20 cellular contexts compared by ENCODE assay signal in the genomic region with DNA sequence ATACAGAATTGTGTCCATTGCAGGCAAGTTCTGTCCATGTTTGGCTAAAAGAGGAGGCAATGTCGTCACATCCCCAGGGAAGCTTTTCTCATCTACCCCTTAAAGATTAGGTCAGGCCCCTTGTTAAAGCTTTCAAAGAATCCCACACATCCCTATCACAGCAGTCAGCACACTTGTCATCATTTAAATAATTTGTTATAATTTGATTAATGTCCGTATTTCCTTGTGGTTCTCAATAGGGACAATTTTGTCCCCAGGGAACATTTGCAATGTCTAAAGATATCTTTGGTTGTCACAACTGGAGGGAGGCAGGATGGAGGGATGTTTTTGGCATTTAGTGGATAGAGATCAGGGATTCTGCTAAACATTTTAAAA. TPM values are rescaled to one million over a fixed set of nuclear protein-coding genes. Genes with fewer than 3 reads are reported as not detected.
DNase-seq lines count a peak whose midpoint lies in the region; ATAC-seq and TF ChIP-seq lines count a peak whose summit lies in the region.
"Had no signal": no experiment of that assay in that cellular context is flagged by ENCODE, and none has a peak within 500 bp of the region (broad histone marks: within the 10 kb centered on the region; RNA-seq: fewer than 3 reads in every experiment).

No MANE protein-coding gene starts in this region.

- no peak for TF ChIP-seq CTCF in IMR-90 (conservative IDR thresholded peaks at IDR 0.05; ENCODE audit: low read depth, low read length)
- TF ChIP-seq CTCF in psoas muscle (IDR thresholded peaks at IDR 0.05): no peak

- H3K4me3 ChIP-seq in BLaER1 (no peak overlapping the region), IMR-90 (ENCODE audit: insufficient read depth, low read depth, low read length) (no peak overlapping the region), psoas muscle (no peak overlapping the region)
- H3K4me3 ChIP-seq: GM23248 had no signal

- no CpG with 5 or more reads among the region's 2 CpGs for WGBS in IMR-90 (ENCODE audit: extremely low coverage in 2 of 2, insufficient read length in 1 of 2), 2 experiments
- WGBS in psoas muscle, 3 donors: 76 to 84% (median 76%) methylated on average over 2 of the region's 2 CpGs

- H3K9me3 Mint-ChIP-seq in dendritic cell treated with granulocyte-macrophage colony-stimulating factor and Interleukin-4, amounts not matched to agents 40 ng/mL and 50 ng/mL, for 4 days: peaks cover 8% of the 10 kb centered on the region
- H3K9me3 Mint-ChIP-seq: CD4-positive, alpha-beta memory T cell; HFFc6 had no signal

- CTCF ChIA-PET in IMR-90 (lab: Yijun Ruan, JAX): no interaction called here

- no peak for TF ChIP-seq RAD21 in IMR-90 (IDR thresholded peaks at IDR 0.05; ENCODE audit: low read length)

- H4K5ac ChIP-seq in IMR-90 (ENCODE audit: low read depth, low read length): no peak overlapping the region

- H3K27me3 ChIP-seq in BLaER1 (no peaks in the 10 kb centered on the region), IMR-90 (ENCODE audit: control insufficient read depth, insufficient read depth, low read length) (no peaks in the 10 kb centered on the region), psoas muscle (ENCODE audit: insufficient read depth in 3 of 3, low read length in 2 of 3) (no peaks in the 10 kb centered on the region)
- H3K27me3 ChIP-seq: BE2C had no signal

- TF ChIP-seq POLR2A in IMR-90 (IDR thresholded peaks at IDR 0.05; ENCODE audit: low read depth, low read length): no peak

- H3K18ac ChIP-seq in IMR-90 (ENCODE audit: low read depth, low read length): no peak overlapping the region

- no TSS peak for BruUV-seq in IMR-90 (replicated peaks; lab: Mats Ljungman, UMichigan)

- no peak overlapping the region for H4K91ac ChIP-seq in IMR-90 (ENCODE audit: insufficient read depth, low read depth, low read length)

- H3K9ac ChIP-seq in BLaER1 (no peak overlapping the region), IMR-90 (ENCODE audit: low read depth, low read length) (no peak overlapping the region)
- H3K9ac ChIP-seq: GM23248, KMS-11 had no signal

- H3K27ac ChIP-seq in BLaER1: no peak overlapping the region
- H3K27ac ChIP-seq in IMR-90 (ENCODE audit: insufficient read depth, low read length): no peak overlapping the region
- no peak overlapping the region for H3K27ac ChIP-seq in psoas muscle
- H3K27ac ChIP-seq: GM23248, KMS-11 had no signal

- no peak overlapping the region for H3K56ac ChIP-seq in IMR-90 (ENCODE audit: extremely low read depth, insufficient read depth, low read length)

- H2BK120ac ChIP-seq in IMR-90 (ENCODE audit: low read depth, low read length): no peak overlapping the region

- intact Hi-C loops in IMR-90 (cut with micrococcal nuclease) (no loop called here), psoas muscle (cut with DNase I) (no loop called here)
- intact Hi-C loops in dendritic cell treated with granulocyte-macrophage colony-stimulating factor and Interleukin-4, amounts not matched to agents 40 ng/mL and 50 ng/mL, for 4 days (cut with micrococcal nuclease): no loop called here

- dilution Hi-C loops in IMR-90 (cut with HindIII; ENCODE audit: low sequenced_read_pairs, unreplicated experiment): no loop called here

- in situ Hi-C loops in IMR-90 (cut with MboI; ENCODE audit: low sequenced_read_pairs): no loop called here

- peaks cover 0 to 6% of the 10 kb centered on the region in 2 experiments; a peak in 1 of 4 replicates for H3K79me1 ChIP-seq in IMR-90 (ENCODE audit: low read depth in 1 of 2, low read length in 2 of 2)

- H3K36me3 ChIP-seq in BLaER1 (no peaks in the 10 kb centered on the region), IMR-90 (ENCODE audit: control insufficient read depth, insufficient read depth, low read length) (no peaks in the 10 kb centered on the region), psoas muscle (ENCODE audit: insufficient read depth in 1 of 2, low read depth in 1 of 2) (no peaks in the 10 kb centered on the region)
- H3K36me3 ChIP-seq: BE2C had no signal

- H4K20me1 ChIP-seq in BLaER1 (no peaks in the 10 kb centered on the region), IMR-90 (ENCODE audit: insufficient read depth, low read length) (no peaks in the 10 kb centered on the region)

- H3K4me2 ChIP-seq in BLaER1: 0 out of 2 replicates have a peak overlapping the region, but pooled peaks have one; percentile 24
- H3K4me2 ChIP-seq in IMR-90 (ENCODE audit: low read depth, low read length): no peak overlapping the region
- H3K4me2 ChIP-seq: KMS-11 had no signal

- peaks cover 40% of the 10 kb centered on the region for H3K4me1 Mint-ChIP-seq in dendritic cell treated with granulocyte-macrophage colony-stimulating factor and Interleukin-4, amounts not matched to agents 40 ng/mL and 50 ng/mL, for 4 days (ENCODE audit: low read depth)
- H3K4me1 Mint-ChIP-seq: CD4-positive, alpha-beta memory T cell had no signal

- peak overlapping the region; percentile 34 for H3K27ac Mint-ChIP-seq in dendritic cell treated with granulocyte-macrophage colony-stimulating factor and Interleukin-4, amounts not matched to agents 40 ng/mL and 50 ng/mL, for 4 days
- H3K27ac Mint-ChIP-seq: CD4-positive, alpha-beta memory T cell; HFFc6 had no signal

- H2AK9ac ChIP-seq in IMR-90 (replicated peaks; ENCODE audit: low read depth, low read length, poor library complexity): no peak overlapping the region

- H3K9me1 ChIP-seq in IMR-90 (ENCODE audit: insufficient read depth, low read length): peaks cover 13% of the 10 kb centered on the region

- no peaks in the 10 kb centered on the region for H3K36me3 Mint-ChIP-seq in dendritic cell treated with granulocyte-macrophage colony-stimulating factor and Interleukin-4, amounts not matched to agents 40 ng/mL and 50 ng/mL, for 4 days (ENCODE audit: low read depth)
- H3K36me3 Mint-ChIP-seq: CD4-positive, alpha-beta memory T cell had no signal

- no peak overlapping the region for H2BK20ac ChIP-seq in IMR-90 (ENCODE audit: low read depth, low read length)

- peaks cover 21% of the 10 kb centered on the region for H3K27me3 Mint-ChIP-seq in dendritic cell treated with granulocyte-macrophage colony-stimulating factor and Interleukin-4, amounts not matched to agents 40 ng/mL and 50 ng/mL, for 4 days
- H3K27me3 Mint-ChIP-seq: CD4-positive, alpha-beta memory T cell had no signal

- H3K4ac ChIP-seq in IMR-90 (ENCODE audit: low read depth, low read length): no peak overlapping the region

- POLR2A ChIA-PET in IMR-90 (lab: Charles Lee; ENCODE audit: unreplicated experiment): no interaction called here

- no peak overlapping the region for H4K8ac ChIP-seq in IMR-90 (ENCODE audit: low read depth in 2 of 2, low read length in 2 of 2)

- no peak overlapping the region for H3K14ac ChIP-seq in IMR-90 (replicated peaks; ENCODE audit: low read depth, low read length)

- no peak overlapping the region for H2AFZ ChIP-seq in IMR-90 (replicated peaks; ENCODE audit: low read length, poor library complexity)
- H2AFZ ChIP-seq: GM23248 had no signal

- H3K4me1 ChIP-seq in BLaER1: peaks cover 12% of the 10 kb centered on the region
- H3K4me1 ChIP-seq in IMR-90 (ENCODE audit: control insufficient read depth, insufficient read depth, low read length): peaks cover 13% of the 10 kb centered on the region
- no peaks in the 10 kb centered on the region for H3K4me1 ChIP-seq in psoas muscle

- no peak overlapping the region; the same call in 1 of the 2 replicates for H2AK5ac ChIP-seq in IMR-90 (ENCODE audit: low read depth, low read length)

- no peak overlapping the region for H3K4me3 Mint-ChIP-seq in dendritic cell treated with granulocyte-macrophage colony-stimulating factor and Interleukin-4, amounts not matched to agents 40 ng/mL and 50 ng/mL, for 4 days
- H3K4me3 Mint-ChIP-seq: CD14-positive monocyte; CD4-positive, alpha-beta memory T cell; HFFc6 had no signal

- peak overlapping the region; percentile 7; the same call in 1 of the 3 replicates for H2BK15ac ChIP-seq in IMR-90 (ENCODE audit: low read depth, low read length)

- H2BK5ac ChIP-seq in IMR-90 (ENCODE audit: low read depth, low read length, poor library complexity, severe bottlenecking): no peak overlapping the region

- no peak for DNase-seq in IMR-90
- DNase-seq in myocyte (ENCODE audit: low read depth): peak; percentile 39
- DNase-seq in NOMO-1 treated with DMSO at 0.1 percent for 48 hours (lab: John Stamatoyannopoulos, UW; ENCODE audit: unreplicated experiment): no peak
- no peak for DNase-seq in psoas muscle
- DNase-seq: ACHN; BE2C; CD4-positive, alpha-beta memory T cell; DMS153; DMS79; GDM1; GM23248; H7; HFFc6 had no signal

- ATAC-seq in IMR-90 (ENCODE audit: low read depth) (no peak), GM18517 (IDR thresholded peaks at IDR 0.05; ENCODE audit: unreplicated experiment) (no peak), psoas muscle (no peak), GM21381 (IDR thresholded peaks at IDR 0.05; ENCODE audit: unreplicated experiment) (no peak)
- ATAC-seq: HCT116 had no signal

- H3K9me3 ChIP-seq in BLaER1 (no peaks in the 10 kb centered on the region), IMR-90 (ENCODE audit: control insufficient read depth, insufficient read depth, low read length) (no peaks in the 10 kb centered on the region), psoas muscle (no peaks in the 10 kb centered on the region)
- H3K9me3 ChIP-seq: BE2C had no signal

- H3K23ac ChIP-seq in IMR-90 (ENCODE audit: low read depth, low read length): no peak overlapping the region

TF ChIP-seq in IMR-90, 13 proteins besides CTCF, POLR2A, EP300 and RAD21:
- TF ChIP-seq CHD1 (IDR thresholded peaks at IDR 0.05; ENCODE audit: low read depth, low read length) (no peak), SMC3 (IDR thresholded peaks at IDR 0.05; ENCODE audit: low read depth, low read length) (no peak), MXI1 (IDR thresholded peaks at IDR 0.05; ENCODE audit: borderline replicate concordance, low read depth, low read length) (no peak)

RNA-seq across cellular contexts. Expression of gene NFAT5, which starts 28.1 kb away (rescaled TPM):
- total RNA-seq in IMR-90 (2012; rRNA removed) (16.9 and 20.1 TPM in 2 replicates), myocyte (23.6 and 35.2 TPM in 2 replicates), psoas muscle (10 to 100 TPM; 18.8 to 27.9 (median 22.4) TPM)
- polyA plus RNA-seq in IMR-90 (2012; rRNA removed) (10.8 and 10.9 TPM in 2 replicates), psoas muscle (1 to 10 TPM; 1.6 to 5.9 (median 2.0) TPM)
- 1.7 and 1.8 TPM in 2 replicates for polyA plus RNA-seq in IMR-90 (2012; cell fraction: cytosol; rRNA removed)
- 10.2 and 78.3 TPM in 2 replicates for polyA plus RNA-seq in IMR-90 (2012; cell fraction: nucleus; rRNA removed; ENCODE audit: low replicate concordance)
- polyA plus RNA-seq in myocyte (2012): 21.9 TPM
